Comparison of ENCODE assay signal across 8 cellular contexts in the genomic region with DNA sequence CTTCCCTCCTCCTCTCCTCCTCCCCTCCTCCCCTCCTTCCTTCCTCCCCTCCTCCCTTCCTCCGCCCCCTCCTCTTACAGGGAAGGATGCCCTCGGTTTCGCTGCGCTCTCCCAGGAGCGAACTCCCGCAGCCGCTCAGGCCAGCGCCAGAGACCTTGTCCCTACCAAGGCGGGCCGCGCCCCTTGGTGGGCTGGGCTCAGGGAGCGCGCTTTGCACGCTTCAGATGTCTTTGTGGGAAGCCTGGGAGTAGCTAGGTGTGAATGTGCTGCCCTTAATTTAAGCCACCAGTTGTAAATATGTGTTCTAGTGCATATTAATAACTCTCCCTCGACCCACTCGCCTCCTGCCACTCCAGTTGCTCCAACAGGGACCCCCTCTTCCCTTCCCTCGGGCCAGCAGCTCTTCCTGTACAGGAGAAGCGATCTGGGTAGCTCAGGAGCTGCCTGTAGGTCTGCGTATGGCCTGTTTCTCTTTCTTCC. TPM values are rescaled to one million over a fixed set of nuclear protein-coding genes. Genes with fewer than 3 reads are reported as not detected.
DNase-seq lines count a peak whose midpoint lies in the region; ATAC-seq lines count a peak whose summit lies in the region.

No MANE protein-coding gene starts in this region.

- H3K27me3 ChIP-seq in muscle layer of colon (ENCODE audit: control insufficient read depth in 1 of 2, insufficient read depth in 2 of 2, low read length in 2 of 2) = peaks cover 8 to 24% of the 10 kb centered on the region in 2 donors

- H3K27ac ChIP-seq in muscle layer of colon (ENCODE audit: low read depth, low read length) = no peak overlapping the region

- peaks cover 4% of the 10 kb centered on the region for H3K36me3 Mint-ChIP-seq in effector memory CD8-positive, alpha-beta T cell (ENCODE audit: insufficient read depth)

- no peak for ATAC-seq in effector memory CD8-positive, alpha-beta T cell (replicated peaks)
- no peak for ATAC-seq in HG03159 (IDR thresholded peaks at IDR 0.05; ENCODE audit: unreplicated experiment)

- H3K4me3 ChIP-seq in muscle layer of colon (ENCODE audit: low read depth in 1 of 2, low read length in 2 of 2) = peak overlapping the region; percentile 62 to 64

- H3K4me1 ChIP-seq in muscle layer of colon (ENCODE audit: insufficient read depth, low read length) = peaks cover 7% of the 10 kb centered on the region

- H3K36me3 ChIP-seq in muscle layer of colon (ENCODE audit: insufficient read depth, low read length) = no peaks in the 10 kb centered on the region

- peaks cover 0 to 4% of the 10 kb centered on the region in 2 donors for H3K27me3 Mint-ChIP-seq in effector memory CD8-positive, alpha-beta T cell

- no peak overlapping the region for H3K9ac ChIP-seq in muscle layer of colon (ENCODE audit: low read length)

- no peaks in the 10 kb centered on the region for H3K9me3 Mint-ChIP-seq in effector memory CD8-positive, alpha-beta T cell

- peak overlapping the region; percentile 90 to 91 for H3K27ac Mint-ChIP-seq in effector memory CD8-positive, alpha-beta T cell

- peak overlapping the region; percentile 92 for H3K4me3 Mint-ChIP-seq in effector memory CD8-positive, alpha-beta T cell

- DNase-seq in NCI-H345 (lab: John Stamatoyannopoulos, UW) (peak; percentile 34), NCI-H345 treated with DMSO at 0.1 percent for 48 hours (lab: John Stamatoyannopoulos, UW; ENCODE audit: unreplicated experiment) (no peak), SK-N-DZ (ENCODE audit: low spot score) (peak; percentile 74), NCI-H774 (lab: John Stamatoyannopoulos, UW) (no peak), NCI-H187 treated with DMSO at 0.1 percent for 48 hours (lab: John Stamatoyannopoulos, UW) (no peak)
- no peak for DNase-seq in effector memory CD8-positive, alpha-beta T cell

- peaks cover 12 to 14% of the 10 kb centered on the region in 2 donors for H3K4me1 Mint-ChIP-seq in effector memory CD8-positive, alpha-beta T cell (ENCODE audit: low read depth in 2 of 2)

- no peaks in the 10 kb centered on the region for H3K9me3 ChIP-seq in muscle layer of colon (ENCODE audit: low read length)

RNA-seq across cellular contexts. Expression of gene MAP3K9, which starts 13.4 kb away (rescaled TPM):
- polyA plus RNA-seq in SK-N-DZ (2014; cell fraction: cytosol; rRNA removed) = 2.8 and 3.1 TPM in 2 replicates
- polyA plus RNA-seq in SK-N-DZ (2014; cell fraction: nucleus; rRNA removed) = 3.0 and 3.1 TPM in 2 replicates

Comparison
In these comparisons a context has a peak if more than half of its experiments do, and no peak if none do; other contexts are left out.
1. DNase-seq: peak in NCI-H345 (single experiment) and SK-N-DZ (single experiment); none in NCI-H345 treated with DMSO at 0.1 percent for 48 hours (single experiment), effector memory CD8-positive, alpha-beta T cell (0 of 3), NCI-H774 (single experiment) and NCI-H187 treated with DMSO at 0.1 percent for 48 hours (single experiment).